In the genomic region with DNA sequence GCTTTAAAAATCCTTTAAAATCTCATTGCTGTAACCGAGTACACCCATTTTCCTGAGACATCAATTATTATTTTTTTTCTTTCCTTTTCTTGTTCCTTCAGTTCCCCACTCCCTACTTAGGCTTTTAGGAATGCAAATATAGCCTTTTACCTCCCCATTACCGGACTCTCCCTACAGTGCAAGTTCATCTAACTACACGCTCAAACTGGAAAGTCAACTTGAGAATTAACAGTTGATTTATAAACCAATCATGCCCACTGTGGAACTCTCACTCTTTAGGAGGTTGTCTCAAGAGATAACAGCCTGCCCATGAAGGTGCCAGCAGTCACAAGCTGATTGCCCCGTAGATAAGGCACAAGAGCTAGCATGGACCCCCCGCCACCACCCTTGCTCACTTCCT, we compare ENCODE assay signal across 26 cellular contexts. TPM values are rescaled to one million over a fixed set of nuclear protein-coding genes. Genes with fewer than 3 reads are reported as not detected.
"Had no signal": no experiment of that assay in that cellular context is flagged by ENCODE, and none has a peak within 500 bp of the region (broad histone marks: within the 10 kb centered on the region; RNA-seq: fewer than 3 reads in every experiment).

No MANE protein-coding gene starts in this region.

- DNase-seq: effector memory CD8-positive, alpha-beta T cell; glutamatergic neuron; left colon; left ventricle myocardium superior; mesenchymal stem cell; midbrain; naive B cell; occipital lobe; sigmoid colon; stimulated activated CD4-positive, alpha-beta T cell treated with anti-CD3 and anti-CD28 coated beads, Interleukin-2, amount 100 ng/mL, for 24 hours; stimulated activated CD4-positive, alpha-beta T cell treated with anti-CD3 and anti-CD28 coated beads, Interleukin-4, amount 100 ng/mL, for 4 hours; stimulated activated naive B cell treated with anti-CD40 and anti-IgM and Interleukin-4, amounts not matched to agents 10 μg/mL and 1 μg/mL and 100 μg/mL, for 72 hours; stimulated activated naive CD8-positive, alpha-beta T cell treated with anti-CD3 and anti-CD28 coated beads, Interleukin-15, amount 100 ng/mL, for 72 hours; testis had no signal

- H3K4me3 Mint-ChIP-seq: effector memory CD8-positive, alpha-beta T cell; naive B cell; nephron; stimulated activated naive B cell treated with anti-CD40 and anti-IgM and Interleukin-4, amounts not matched to agents 10 μg/mL and 1 μg/mL and 100 μg/mL, for 72 hours; stimulated activated naive CD8-positive, alpha-beta T cell treated with anti-CD3 and anti-CD28 coated beads, Interleukin-15, amount 100 ng/mL, for 72 hours had no signal

- H3K9me3 ChIP-seq: esophagus muscularis mucosa, gastroesophageal sphincter, right atrium auricular region, sigmoid colon, testis, tibial nerve had no signal

- H3K4me3 ChIP-seq: esophagus muscularis mucosa, gastroesophageal sphincter, lung, right atrium auricular region, sigmoid colon, skin epidermis, testis, tibial nerve had no signal

- H3K4me1 ChIP-seq: esophagus muscularis mucosa, gastroesophageal sphincter, right atrium auricular region, sigmoid colon, testis, tibial nerve had no signal

- H3K36me3 Mint-ChIP-seq: naive B cell; stimulated activated naive B cell treated with anti-CD40 and anti-IgM and Interleukin-4, amounts not matched to agents 10 μg/mL and 1 μg/mL and 100 μg/mL, for 72 hours had no signal

- H3K27me3 ChIP-seq: esophagus muscularis mucosa, gastroesophageal sphincter, right atrium auricular region, sigmoid colon, testis, tibial nerve had no signal

- H3K27ac ChIP-seq: epithelial cell of prostate, esophagus muscularis mucosa, gastroesophageal sphincter, right atrium auricular region, sigmoid colon, skin epidermis, testis, tibial nerve had no signal

- H3K36me3 ChIP-seq: esophagus muscularis mucosa, gastroesophageal sphincter, right atrium auricular region, sigmoid colon, tibial nerve had no signal

- H3K9me3 Mint-ChIP-seq: effector memory CD8-positive, alpha-beta T cell; stimulated activated naive B cell treated with anti-CD40 and anti-IgM and Interleukin-4, amounts not matched to agents 10 μg/mL and 1 μg/mL and 100 μg/mL, for 72 hours; stimulated activated naive CD8-positive, alpha-beta T cell treated with anti-CD3 and anti-CD28 coated beads, Interleukin-15, amount 100 ng/mL, for 72 hours had no signal

- H3K4me1 Mint-ChIP-seq: naive B cell; nephron; stimulated activated naive B cell treated with anti-CD40 and anti-IgM and Interleukin-4, amounts not matched to agents 10 μg/mL and 1 μg/mL and 100 μg/mL, for 72 hours; stimulated activated naive CD8-positive, alpha-beta T cell treated with anti-CD3 and anti-CD28 coated beads, Interleukin-15, amount 100 ng/mL, for 72 hours had no signal

- H3K27ac Mint-ChIP-seq: effector memory CD8-positive, alpha-beta T cell; naive B cell; stimulated activated naive B cell treated with anti-CD40 and anti-IgM and Interleukin-4, amounts not matched to agents 10 μg/mL and 1 μg/mL and 100 μg/mL, for 72 hours; stimulated activated naive CD8-positive, alpha-beta T cell treated with anti-CD3 and anti-CD28 coated beads, Interleukin-15, amount 100 ng/mL, for 72 hours had no signal

RNA-seq across cellular contexts. Expression of gene UBD, which starts 35.1 kb away (rescaled TPM):
- total RNA-seq: fibroblast of villous mesenchyme, left ventricle myocardium superior, right atrium auricular region had no signal

RNA-seq across cellular contexts. Expression of gene MAS1L, which starts 36.7 kb away (rescaled TPM):
- total RNA-seq: fibroblast of villous mesenchyme, gastroesophageal sphincter, kidney epithelial cell, lung, occipital lobe, right atrium auricular region, sigmoid colon, subcutaneous adipose tissue, testis, ureter had no signal
